In genomic region chr2:61017003-61017555, GRCh38 we compare ENCODE assay signal across 8 cellular contexts. TPM values are rescaled to one million over a fixed set of nuclear protein-coding genes. Genes with fewer than 3 reads are reported as not detected.
DNase-seq lines count a peak whose midpoint lies in the region; ATAC-seq and TF ChIP-seq lines count a peak whose summit lies in the region.

No MANE protein-coding gene starts in this region.

- H3K9me3 ChIP-seq in duodenal mucosa (ENCODE audit: control insufficient read depth in 1 of 2, low read length in 2 of 2) = no peaks in the 10 kb centered on the region

- peak; percentile 48 to 97 (median 88) for DNase-seq in C1 segment of cervical spinal cord (lab: John Stamatoyannopoulos, UW)
- peak; percentile 94 to 95 for DNase-seq in NCI-H526 (lab: John Stamatoyannopoulos, UW)
- peak; percentile 54 to 61 for DNase-seq in activated CD4-positive, alpha-beta T cell treated with anti-CD3 and anti-CD28 coated beads, Interleukin-2, amount 50 U/mL, for 4 hours
- peak; percentile 76 to 93 for DNase-seq in lower leg skin (ENCODE audit: low spot score in 2 of 2)
- DNase-seq in stimulated activated CD4-positive, alpha-beta T cell treated with anti-CD3 and anti-CD28 coated beads, Interleukin-4, amount 100 ng/mL, for 48 hours (ENCODE audit: low read depth in 2 of 2) = peak; percentile 54 to 61

- intact Hi-C loops in lower leg skin (cut with DNase I; ENCODE audit: low total_unique reads) = no loop called here

- H3K4me3 ChIP-seq in duodenal mucosa (ENCODE audit: low read depth in 1 of 2, low read length in 2 of 2) (peak overlapping the region; percentile 92 to 98), lower leg skin (ENCODE audit: low read depth, poor library complexity, severe bottlenecking) (peak overlapping the region; percentile 83)

- H3K4me1 ChIP-seq in duodenal mucosa (ENCODE audit: control insufficient read depth in 1 of 2, insufficient read depth in 2 of 2, low read length in 2 of 2) = peaks cover 0 to 18% of the 10 kb centered on the region in 2 donors

- H3K27me3 ChIP-seq in duodenal mucosa (ENCODE audit: control insufficient read depth in 1 of 2, insufficient read depth in 2 of 2, low read length in 2 of 2) = no peaks in the 10 kb centered on the region

- no peak for TF ChIP-seq CTCF in lower leg skin (IDR thresholded peaks at IDR 0.05)

- H3K27ac ChIP-seq in duodenal mucosa (ENCODE audit: low read depth, low read length) = peak overlapping the region; percentile 93

- TF ChIP-seq POLR2A in lower leg skin (IDR thresholded peaks at IDR 0.05) = no peak

- WGBS in lower leg skin, 2 donors = 0% methylated on average over 27 of the region's 27 CpGs

- peak overlapping the region; percentile 85 to 96 for H3K9ac ChIP-seq in duodenal mucosa (ENCODE audit: low read depth in 1 of 2, low read length in 2 of 2)

- H3K36me3 ChIP-seq in duodenal mucosa (ENCODE audit: control insufficient read depth in 1 of 2, insufficient read depth in 2 of 2, low read length in 2 of 2) = peaks cover 0 to 6% of the 10 kb centered on the region in 2 donors

- ATAC-seq in GM19324 (IDR thresholded peaks at IDR 0.05; ENCODE audit: low FRiP score, unreplicated experiment) (peak; percentile 69), HG03457 (IDR thresholded peaks at IDR 0.05; ENCODE audit: unreplicated experiment) (peak; percentile 40)

RNA-seq across cellular contexts. Expression of gene PEX13, which starts 0.4 kb away (rescaled TPM):
- 10 to 100 TPM; 37.4 to 83.2 (median 47.7) TPM for total RNA-seq in lower leg skin

RNA-seq across cellular contexts. Expression of gene PUS10, which starts 1.0 kb away (rescaled TPM):
- 10 to 100 TPM in 1 of 4 donors, 1 to 10 TPM in 3; 3.6 to 10.2 (median 6.0) TPM for total RNA-seq in lower leg skin

RNA-seq across cellular contexts. Expression of gene SANBR, which starts 48.6 kb away (rescaled TPM):
- 1 to 10 TPM; 2.2 to 8.3 (median 4.4) TPM for total RNA-seq in lower leg skin

Comparison
In these comparisons a context has a peak if more than half of its experiments do, and no peak if none do; other contexts are left out.
1. Peak in every context shown above with its lines: DNase-seq, ATAC-seq, H3K4me3 ChIP-seq and H3K27ac ChIP-seq.